ENCODE assay signal across 8 cellular contexts in genomic region chr13:102773441-102774209, GRCh38. TPM values are rescaled to one million over a fixed set of nuclear protein-coding genes. Genes with fewer than 3 reads are reported as not detected.
A peak's percentile ranks its signal among the peaks of the same experiment; 100 is the strongest.
DNase-seq lines count a peak whose midpoint lies in the region; ATAC-seq and TF ChIP-seq lines count a peak whose summit lies in the region.

TSS of gene TEX30 (minus strand) at chr13:102773786. CDS start at chr13:102770026, 3,760 bp downstream.

- TF ChIP-seq CTCF in BE2C (IDR thresholded peaks at IDR 0.05; ENCODE audit: low read depth, low read length) (no peak), coronary artery (IDR thresholded peaks at IDR 0.05) (no peak)

- peaks cover 2% of the 10 kb centered on the region for H3K27me3 Mint-ChIP-seq in activated CD4-positive, alpha-beta T cell treated with anti-CD3 and anti-CD28 coated beads, Interleukin-2, amount 10 ng/mL, durations not matched to agents 7 days and 5 days

- peak within 1 kb of the TSS; percentile 61 to 91 for H3K27ac ChIP-seq in coronary artery

- H3K4me3 ChIP-seq in BE2C (ENCODE audit: low read depth, low read length), result peak within 1 kb of the TSS; percentile 87
- H3K4me3 ChIP-seq in coronary artery, result peak within 1 kb of the TSS; percentile 78

- peak within 1 kb of the TSS; percentile 88 for H3K4me3 Mint-ChIP-seq in activated CD4-positive, alpha-beta T cell treated with anti-CD3 and anti-CD28 coated beads, Interleukin-2, amount 10 ng/mL, durations not matched to agents 7 days and 5 days

- no peaks in the 10 kb centered on the region for H3K27me3 ChIP-seq in BE2C

- peak; percentile 94 for ATAC-seq in HG03354 (IDR thresholded peaks at IDR 0.05; ENCODE audit: poor library complexity, severe bottlenecking, unreplicated experiment)

- CTCF ChIA-PET in activated CD4-positive, alpha-beta T cell treated with anti-CD3 and anti-CD28 coated beads, Interleukin-2, amount 10 ng/mL, durations not matched to agents 7 days and 5 days (lab: Charles Lee), result interaction anchor here (0.9 to 3.2 kb wide), 7 partner anchors 11 to 184 kb away, joined by 3 to 21 read pairs (median 3); a partner anchor contains a TSS

- H3K9me3 Mint-ChIP-seq in activated CD4-positive, alpha-beta T cell treated with anti-CD3 and anti-CD28 coated beads, Interleukin-2, amount 10 ng/mL, durations not matched to agents 7 days and 5 days, result no peaks in the 10 kb centered on the region

- no peaks in the 10 kb centered on the region for H3K9me3 ChIP-seq in BE2C

- peak; percentile 98 for TF ChIP-seq POLR2A in GM19099 (IDR thresholded peaks at IDR 0.05; ENCODE audit: extremely low read depth, insufficient read length, low read depth)

- peak; percentile 92 for DNase-seq in BE2C
- DNase-seq in NCI-H460 (ENCODE audit: extremely low read depth, low read depth), result peak; percentile 66
- DNase-seq in activated CD4-positive, alpha-beta T cell treated with anti-CD3 and anti-CD28 coated beads, Interleukin-2, amount 10 ng/mL, durations not matched to agents 7 days and 5 days, result peak; percentile 86
- DNase-seq in coronary artery (ENCODE audit: low spot score), result peak; percentile 88
- peak; percentile 96 for DNase-seq in left kidney (ENCODE audit: low read depth, low spot score)
- DNase-seq in stimulated activated CD4-positive, alpha-beta T cell treated with anti-CD3 and anti-CD28 coated beads, Interleukin-2, amount 100 ng/mL, for 24 hours, result peak; percentile 87

- peaks cover 57% of the 10 kb centered on the region for H3K4me1 Mint-ChIP-seq in activated CD4-positive, alpha-beta T cell treated with anti-CD3 and anti-CD28 coated beads, Interleukin-2, amount 10 ng/mL, durations not matched to agents 7 days and 5 days

- H3K36me3 ChIP-seq in BE2C, result no peaks in the 10 kb centered on the region

- H3K4me1 ChIP-seq in BE2C, result no peaks in the 10 kb centered on the region

- POLR2A ChIA-PET in activated CD4-positive, alpha-beta T cell treated with anti-CD3 and anti-CD28 coated beads, Interleukin-2, amount 10 ng/mL, durations not matched to agents 7 days and 5 days (lab: Charles Lee), result interaction anchor here (0.6 to 1.4 kb wide), 6 partner anchors 9 to 182 kb away, joined by 3 to 8 read pairs (median 4); partner anchors contain the start of gene ERCC5

- H3K36me3 Mint-ChIP-seq in activated CD4-positive, alpha-beta T cell treated with anti-CD3 and anti-CD28 coated beads, Interleukin-2, amount 10 ng/mL, durations not matched to agents 7 days and 5 days (ENCODE audit: low read depth), result peaks cover 14% of the 10 kb centered on the region

- H3K27ac Mint-ChIP-seq in activated CD4-positive, alpha-beta T cell treated with anti-CD3 and anti-CD28 coated beads, Interleukin-2, amount 10 ng/mL, durations not matched to agents 7 days and 5 days, result peak within 1 kb of the TSS; percentile 97

RNA-seq across cellular contexts. Expression of gene TEX30, which starts in this region (rescaled TPM):
- polyA plus RNA-seq in BE2C (2012; ENCODE audit: insufficient read depth, insufficient read length, low read depth), result 6.2 TPM
- total RNA-seq in NCI-H460 (2014; rRNA removed; shearing (Covaris generic)), result 26.2 and 33.5 TPM in 2 replicates
- 26.5 and 32.8 TPM in 2 replicates for polyA plus RNA-seq in NCI-H460 (2014; cell fraction: nucleus; rRNA removed)
- total RNA-seq in activated CD4-positive, alpha-beta T cell treated with anti-CD3 and anti-CD28 coated beads, Interleukin-2, amount 10 ng/mL, durations not matched to agents 7 days and 5 days, result 10 to 100 TPM; 30.3 to 32.9 TPM

Comparison
In these comparisons a context has a peak if more than half of its experiments do, and no peak if none do; other contexts are left out.
1. Peak in every context shown above with its lines: DNase-seq, ATAC-seq, H3K4me3 ChIP-seq and H3K27ac ChIP-seq.